ENCODE assay signal across 18 cellular contexts in the genomic region with DNA sequence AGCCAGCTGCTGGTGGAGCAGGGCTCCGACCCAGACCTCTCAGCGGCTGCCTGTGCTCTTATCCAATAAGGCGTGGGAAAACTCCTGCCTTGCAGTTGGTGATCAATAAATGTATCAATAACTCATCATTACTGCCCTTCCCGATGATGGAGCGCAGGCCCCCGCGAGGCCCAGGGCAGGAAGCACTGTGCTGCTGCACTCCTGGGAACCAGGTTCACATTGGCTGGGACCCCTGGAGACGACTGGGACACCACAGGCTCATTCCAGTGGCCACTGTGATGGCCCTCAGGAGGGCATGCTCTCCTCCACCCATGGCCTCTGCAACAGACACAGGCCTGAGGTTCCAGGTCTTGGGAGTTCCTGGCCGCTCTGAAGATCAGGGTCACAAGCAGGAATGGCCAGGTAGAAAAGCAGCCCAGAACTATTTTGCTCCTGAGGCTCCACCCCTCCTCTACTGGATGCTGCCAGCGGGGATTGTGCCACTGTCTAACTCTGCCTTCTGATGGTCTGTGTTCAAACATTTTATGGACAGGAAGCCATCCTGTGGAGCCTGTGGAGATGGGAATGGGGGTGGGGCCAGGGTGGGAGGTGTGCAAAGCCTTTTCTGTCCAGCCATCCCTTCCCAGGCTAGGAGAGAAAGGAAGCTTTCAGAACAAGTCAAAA.
"Had no signal": no experiment of that assay in that cellular context is flagged by ENCODE, and none has a peak within 500 bp of the region (broad histone marks: within the 10 kb centered on the region; RNA-seq: fewer than 3 reads in every experiment).

No MANE protein-coding gene starts in this region.

- DNase-seq: activated CD4-positive, alpha-beta memory T cell treated with anti-CD3 and anti-CD28 coated beads for 36 hours; activated CD4-positive, alpha-beta T cell treated with anti-CD3 and anti-CD28 coated beads for 36 hours; activated effector memory CD4-positive, alpha-beta T cell treated with anti-CD3 and anti-CD28 coated beads, Interleukin-2, amount 50 U/mL, for 16 hours; activated naive CD4-positive, alpha-beta T cell treated with anti-CD3 and anti-CD28 coated beads, Interleukin-2, amount 50 U/mL, for 16 hours; activated naive CD8-positive, alpha-beta T cell treated with anti-CD3 and anti-CD28 coated beads, Interleukin-2, amount 50 U/mL, for 24 hours; cortex of kidney; left cardiac atrium; mesendoderm; naive B cell; retina; stimulated activated CD4-positive, alpha-beta T cell treated with anti-CD3 and anti-CD28 coated beads, Interleukin-4, amount 100 ng/mL, for 24 hours; stimulated activated naive CD4-positive, alpha-beta T cell treated with Interleukin-2 at 50 U/mL for 16 hours had no signal

- H3K27ac ChIP-seq: epithelial cell of prostate, gastroesophageal sphincter, upper lobe of left lung had no signal

- H3K9me3 ChIP-seq: gastroesophageal sphincter, thoracic aorta, upper lobe of left lung had no signal

- H3K4me3 ChIP-seq: gastroesophageal sphincter, heart left ventricle, thoracic aorta, upper lobe of left lung had no signal

- H3K27me3 ChIP-seq: gastroesophageal sphincter, heart left ventricle, upper lobe of left lung had no signal

- ATAC-seq: activated CD4-positive, alpha-beta T cell treated with anti-CD3 and anti-CD28 coated beads for 36 hours; activated naive CD8-positive, alpha-beta T cell treated with anti-CD3 and anti-CD28 coated beads, Interleukin-2, amount 50 U/mL, for 24 hours; gastroesophageal sphincter; T-cell had no signal

- H3K36me3 ChIP-seq: gastroesophageal sphincter, heart left ventricle, thoracic aorta, upper lobe of left lung had no signal
